8 cellular contexts compared by ENCODE assay signal in genomic region chr14:68977137-68977740, GRCh38. TPM values are rescaled to one million over a fixed set of nuclear protein-coding genes. Genes with fewer than 3 reads are reported as not detected.
DNase-seq lines count a peak whose midpoint lies in the region; ATAC-seq and TF ChIP-seq lines count a peak whose summit lies in the region.

No MANE protein-coding gene starts in this region.

- H3K36me3 Mint-ChIP-seq in CD4-positive, alpha-beta T cell (ENCODE audit: low read depth), result peaks cover 54% of the 10 kb centered on the region
- no peaks in the 10 kb centered on the region for H3K36me3 Mint-ChIP-seq in effector memory CD8-positive, alpha-beta T cell (ENCODE audit: insufficient read depth)
- H3K36me3 Mint-ChIP-seq in neural progenitor cell, result peaks cover 18% of the 10 kb centered on the region

- peak overlapping the region; percentile 97 for H3K27ac Mint-ChIP-seq in CD4-positive, alpha-beta T cell
- H3K27ac Mint-ChIP-seq in effector memory CD8-positive, alpha-beta T cell, result peak overlapping the region; percentile 5 to 33
- peak overlapping the region; percentile 96 for H3K27ac Mint-ChIP-seq in neural progenitor cell

- peak overlapping the region; percentile 95 for H3K4me3 Mint-ChIP-seq in CD4-positive, alpha-beta T cell
- H3K4me3 Mint-ChIP-seq in effector memory CD8-positive, alpha-beta T cell, result peak overlapping the region; percentile 82 to 84
- H3K4me3 Mint-ChIP-seq in neural progenitor cell, result peak overlapping the region; percentile 92

- no peaks in the 10 kb centered on the region for H3K9me3 ChIP-seq in CD4-positive, alpha-beta T cell (ENCODE audit: control insufficient read depth, low read length)
- no peaks in the 10 kb centered on the region for H3K9me3 ChIP-seq in PC-9 (ENCODE audit: insufficient read depth, low read depth)
- no peaks in the 10 kb centered on the region for H3K9me3 ChIP-seq in neural progenitor cell (ENCODE audit: low read depth)

- no peak for DNase-seq in CD4-positive, alpha-beta T cell
- DNase-seq in PC-9 (peak in 1 of 2 experiments; percentile 51), neural progenitor cell (ENCODE audit: low spot score) (peak; percentile 63), NCI-H2171 (lab: John Stamatoyannopoulos, UW) (no peak), NCI-H69 (lab: John Stamatoyannopoulos, UW) (no peak), OCI-M1 (lab: John Stamatoyannopoulos, UW) (no peak)
- DNase-seq in effector memory CD8-positive, alpha-beta T cell, result no peak

- peak overlapping the region; percentile 100 for H3K4me2 ChIP-seq in PC-9
- peak overlapping the region; percentile 86 for H3K4me2 ChIP-seq in neural progenitor cell

- intact Hi-C loops in CD4-positive, alpha-beta T cell (cut with DNase I, micrococcal nuclease), result loop anchor here (1.0 to 5.0 kb wide), 3 partner anchors 9 to 175 kb away; partner anchors contain the start of gene DCAF5 (in 1 of the 2)
- intact Hi-C loops in PC-9 (cut with micrococcal nuclease; ENCODE audit: unreplicated experiment), result loop anchor here (1.0 to 5.0 kb wide), 4 partner anchors 12 to 175 kb away; partner anchors contain the start of gene DCAF5

- POLR2A ChIA-PET in CD4-positive, alpha-beta T cell (lab: Charles Lee), result interaction anchor here (0.6 to 1.6 kb wide), 10 partner anchors 8 to 1018 kb away, joined by 3 to 8 read pairs (median 3); no protein-coding TSS in a partner anchor
- POLR2A ChIA-PET in PC-9 (lab: Charles Lee; ENCODE audit: unreplicated experiment), result interaction anchor here (0.6 to 2.2 kb wide), 11 partner anchors 9 to 900 kb away, joined by 3 to 44 read pairs (median 7); no protein-coding TSS in a partner anchor

- H3K4me1 ChIP-seq in PC-9 (replicated peaks; ENCODE audit: insufficient read depth) (peaks cover 47% of the 10 kb centered on the region), neural progenitor cell (peaks cover 11% of the 10 kb centered on the region)

- H3K79me2 ChIP-seq in PC-9 (ENCODE audit: low read depth) (peaks cover 68% of the 10 kb centered on the region), neural progenitor cell (ENCODE audit: low read depth) (peaks cover 64% of the 10 kb centered on the region)

- H3K4me3 ChIP-seq in PC-9 (peak overlapping the region; percentile 76), neural progenitor cell (peak overlapping the region; percentile 99)

- no peaks in the 10 kb centered on the region for H3K27me3 ChIP-seq in CD4-positive, alpha-beta T cell (ENCODE audit: control insufficient read depth, insufficient read depth, low read length)
- H3K27me3 ChIP-seq in PC-9 (ENCODE audit: insufficient read depth, low read depth) (no peaks in the 10 kb centered on the region), neural progenitor cell (no peaks in the 10 kb centered on the region)

- peak; percentile 37 for ATAC-seq in CD4-positive, alpha-beta T cell (ENCODE audit: poor library complexity)
- no peak for ATAC-seq in effector memory CD8-positive, alpha-beta T cell (replicated peaks)
- no peak for ATAC-seq in GM18861 (IDR thresholded peaks at IDR 0.05; ENCODE audit: unreplicated experiment)

- H3K4me1 Mint-ChIP-seq in CD4-positive, alpha-beta T cell (ENCODE audit: low read depth), result peaks cover 62% of the 10 kb centered on the region
- H3K4me1 Mint-ChIP-seq in effector memory CD8-positive, alpha-beta T cell (ENCODE audit: low read depth in 2 of 2), result peaks cover 12 to 17% of the 10 kb centered on the region in 2 donors
- peaks cover 32% of the 10 kb centered on the region for H3K4me1 Mint-ChIP-seq in neural progenitor cell

- peaks cover 42% of the 10 kb centered on the region for H3K36me3 ChIP-seq in PC-9 (ENCODE audit: low read depth)
- no peaks in the 10 kb centered on the region for H3K36me3 ChIP-seq in neural progenitor cell

- H4K20me1 ChIP-seq in PC-9 (ENCODE audit: insufficient read depth) (peaks cover 46% of the 10 kb centered on the region), neural progenitor cell (ENCODE audit: low read depth) (peaks cover 26% of the 10 kb centered on the region)

- H3K9me2 ChIP-seq in PC-9 (ENCODE audit: insufficient read depth), result no peaks in the 10 kb centered on the region

- H2AFZ ChIP-seq in PC-9 (no peak overlapping the region), neural progenitor cell (replicated peaks) (no peak overlapping the region)

- TSS peak; percentile 30 for BruUV-seq in PC-9 (replicated peaks; lab: Mats Ljungman, UMichigan)

- H3K9ac ChIP-seq in neural progenitor cell, result peak overlapping the region; percentile 91

- H3K9me3 Mint-ChIP-seq in CD4-positive, alpha-beta T cell, result no peaks in the 10 kb centered on the region
- no peaks in the 10 kb centered on the region for H3K9me3 Mint-ChIP-seq in effector memory CD8-positive, alpha-beta T cell
- H3K9me3 Mint-ChIP-seq in neural progenitor cell, result no peaks in the 10 kb centered on the region

- H3F3A ChIP-seq in PC-9 (ENCODE audit: insufficient read depth, low read depth) (peaks cover 33% of the 10 kb centered on the region; the same call in 1 of the 2 replicates), neural progenitor cell (ENCODE audit: low read depth) (peaks cover 40% of the 10 kb centered on the region)

- peak overlapping the region; percentile 78 for H3K27ac ChIP-seq in CD4-positive, alpha-beta T cell (ENCODE audit: low read depth, low read length)
- H3K27ac ChIP-seq in PC-9 (peak overlapping the region; percentile 93), neural progenitor cell (peak overlapping the region; percentile 98)

- no peaks in the 10 kb centered on the region for H3K27me3 Mint-ChIP-seq in CD4-positive, alpha-beta T cell
- peaks cover 0 to 6% of the 10 kb centered on the region in 2 donors for H3K27me3 Mint-ChIP-seq in effector memory CD8-positive, alpha-beta T cell
- H3K27me3 Mint-ChIP-seq in neural progenitor cell (ENCODE audit: insufficient read depth, low read depth), result peaks cover 2% of the 10 kb centered on the region

- no peak for TF ChIP-seq CTCF in CD4-positive, alpha-beta T cell (IDR thresholded peaks at IDR 0.05)
- TF ChIP-seq CTCF in PC-9 (conservative IDR thresholded peaks at IDR 0.05), result no peak; the same call in 1 of the 2 replicates
- no peak for TF ChIP-seq CTCF in neural progenitor cell (IDR thresholded peaks at IDR 0.05)

- CTCF ChIA-PET in CD4-positive, alpha-beta T cell (lab: Charles Lee), result interaction anchor here (0.6 to 0.8 kb wide), 3 partner anchors 8 to 66 kb away, joined by 3 read pairs; no protein-coding TSS in a partner anchor
- CTCF ChIA-PET in PC-9 (lab: Charles Lee), result interaction anchor here (0.6 to 0.8 kb wide), 2 partner anchors 37 to 124 kb away, joined by 3 to 4 read pairs; no protein-coding TSS in a partner anchor

RNA-seq across cellular contexts. Expression of gene ACTN1, which starts 1.9 kb away (rescaled TPM):
- 100 to 1,000 TPM; 128 to 143 TPM for total RNA-seq in CD4-positive, alpha-beta T cell
- total RNA-seq in PC-9 (2021), result 314 and 323 TPM in 2 replicates
- total RNA-seq in neural progenitor cell (ENCODE audit: low replicate concordance), result 70.7 and 97.7 TPM in 2 replicates

Comparison
In these comparisons a context has a peak if more than half of its experiments do, and no peak if none do; other contexts are left out.
1. H3K27ac Mint-ChIP-seq: peak in every context shown above with its lines; median percentile 97 in CD4-positive, alpha-beta T cell; 96 in neural progenitor cell; 19 in effector memory CD8-positive, alpha-beta T cell.